Comparison of ENCODE assay signal across 21 cellular contexts in the genomic region with DNA sequence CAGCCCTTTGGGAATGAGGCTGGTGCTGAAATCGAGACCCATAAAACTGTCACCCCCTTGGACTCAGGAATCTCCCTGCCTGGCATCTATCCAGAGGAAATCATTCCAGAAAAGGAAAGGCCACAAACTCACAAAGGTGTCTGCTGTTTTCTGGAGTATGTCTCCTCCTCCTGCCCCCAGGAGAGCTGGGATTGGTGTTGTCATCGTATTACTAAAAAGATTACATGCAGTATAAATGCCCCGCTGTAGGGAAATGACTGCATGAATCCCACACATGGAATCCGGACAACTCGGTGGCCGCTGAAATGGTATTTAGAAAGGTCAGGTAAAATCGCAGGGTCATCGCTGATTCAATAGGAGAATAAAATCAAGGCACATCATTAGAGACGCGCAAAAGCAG. TPM values are rescaled to one million over a fixed set of nuclear protein-coding genes. Genes with fewer than 3 reads are reported as not detected.
DNase-seq lines count a peak whose midpoint lies in the region; ATAC-seq and TF ChIP-seq lines count a peak whose summit lies in the region.
"Had no signal": no experiment of that assay in that cellular context is flagged by ENCODE, and none has a peak within 500 bp of the region (broad histone marks: within the 10 kb centered on the region; RNA-seq: fewer than 3 reads in every experiment).

No MANE protein-coding gene starts in this region.

- TF ChIP-seq CTCF in HEK293 (tag by site-specific recombination; IDR thresholded peaks at IDR 0.05) (no peak), testis (IDR thresholded peaks at IDR 0.05) (no peak)

- H3K14ac ChIP-seq in neuronal stem cell (ENCODE audit: low read length), result no peak overlapping the region

- no peaks in the 10 kb centered on the region for H3K36me3 ChIP-seq in HEK293 (ENCODE audit: control insufficient read depth in 2 of 2, insufficient read depth in 1 of 2, low read length in 2 of 2)
- no peaks in the 10 kb centered on the region for H3K36me3 ChIP-seq in neuronal stem cell (replicated peaks in 1 of 2; ENCODE audit: control insufficient read depth in 2 of 2, insufficient read depth in 2 of 2, low read length in 2 of 2)
- H3K36me3 ChIP-seq in testis (ENCODE audit: low read depth, missing control alignments), result no peaks in the 10 kb centered on the region
- H3K36me3 ChIP-seq: BE2C had no signal

- H3K9ac ChIP-seq in neuronal stem cell (ENCODE audit: low read depth, low read length, poor library complexity), result no peak overlapping the region
- H3K9ac ChIP-seq: GM23248 had no signal

- H2BK15ac ChIP-seq in neuronal stem cell (ENCODE audit: low read length), result no peak overlapping the region

- H4K8ac ChIP-seq in neuronal stem cell (ENCODE audit: low read depth, low read length), result no peak overlapping the region

- no peak overlapping the region for H3K18ac ChIP-seq in neuronal stem cell (ENCODE audit: low read length)

- H4K91ac ChIP-seq in neuronal stem cell (ENCODE audit: low read depth, low read length, poor library complexity), result peak overlapping the region; percentile 41

- H3K79me1 ChIP-seq in neuronal stem cell (ENCODE audit: low read depth, low read length), result peaks cover under 1% of the 10 kb centered on the region

- H3K27me3 ChIP-seq in neuronal stem cell (ENCODE audit: control insufficient read depth in 3 of 3, insufficient read depth in 3 of 3, low read depth in 1 of 3, low read length in 3 of 3) (no peaks in the 10 kb centered on the region), testis (no peaks in the 10 kb centered on the region)

- H3K4me2 ChIP-seq in neuronal stem cell (ENCODE audit: insufficient read depth, low read length, poor library complexity, severe bottlenecking), result no peak overlapping the region

- intact Hi-C loops in testis (cut with DNase I; ENCODE audit: low total_unique reads), result no loop called here
- intact Hi-C loops in cardiac septum (cut with DNase I), result no loop called here

- no peak for TF ChIP-seq POLR2A in testis (IDR thresholded peaks at IDR 0.05)

- H3K4me3 ChIP-seq in HEK293 (ENCODE audit: low read depth, low read length) (no peak overlapping the region), neuronal stem cell (ENCODE audit: low read length in 2 of 2) (no peak overlapping the region), testis (no peak overlapping the region)
- H3K4me3 ChIP-seq: GM23248 had no signal

- POLR2A ChIA-PET in HEK293 (lab: Yijun Ruan, JAX), result no interaction called here

- no peak for ATAC-seq in HG03108 (IDR thresholded peaks at IDR 0.05; ENCODE audit: unreplicated experiment)

- H3K9me3 ChIP-seq in HEK293 (ENCODE audit: control insufficient read depth, insufficient read depth, low read depth, low read length) (no peaks in the 10 kb centered on the region), neuronal stem cell (replicated peaks in 1 of 2; ENCODE audit: control insufficient read depth in 2 of 2, insufficient read depth in 1 of 2, low read depth in 1 of 2, low read length in 2 of 2) (peaks cover 0 to 1% of the 10 kb centered on the region in 2 donors), testis (no peaks in the 10 kb centered on the region)
- H3K9me3 ChIP-seq: BE2C had no signal

- no peak overlapping the region for H2AFZ ChIP-seq in neuronal stem cell (ENCODE audit: low read length)
- H2AFZ ChIP-seq: GM23248 had no signal

- no CpG with 5 or more reads among the region's 10 CpGs for WGBS in neuronal stem cell (ENCODE audit: extremely low coverage in 2 of 2, insufficient read length in 2 of 2, insufficient replicate concordance in 1 of 2), 2 donors
- WGBS in testis, 2 donors, result 87 to 91% methylated on average over 10 of the region's 10 CpGs

- H3K4me1 ChIP-seq in HEK293 (ENCODE audit: control insufficient read depth, insufficient read depth, low read length), result no peaks in the 10 kb centered on the region
- peaks cover 51 to 59% of the 10 kb centered on the region in 2 donors for H3K4me1 ChIP-seq in neuronal stem cell (ENCODE audit: control insufficient read depth in 2 of 2, insufficient read depth in 1 of 2, low read depth in 1 of 2, low read length in 2 of 2)
- peaks cover 6% of the 10 kb centered on the region for H3K4me1 ChIP-seq in testis
- H3K4me1 ChIP-seq: BE2C had no signal

- H3K27ac ChIP-seq in HEK293 (ENCODE audit: extremely low read depth, low read depth, low read length) (no peak overlapping the region), neuronal stem cell (replicated peaks; ENCODE audit: low read length) (no peak overlapping the region), testis (no peak overlapping the region)
- H3K27ac ChIP-seq: GM23248 had no signal

- H3K4ac ChIP-seq in neuronal stem cell (ENCODE audit: low read length), result no peak overlapping the region

- H2BK12ac ChIP-seq in neuronal stem cell (ENCODE audit: low read length), result peak overlapping the region; percentile 10

- CTCF ChIA-PET in HEK293 (lab: Yijun Ruan, JAX), result interaction anchor here (0.7 kb wide), 1 partner anchor 219 kb away, joined by 3 read pairs; no protein-coding TSS in a partner anchor

- H2AK5ac ChIP-seq in neuronal stem cell (ENCODE audit: low read depth, low read length), result peak overlapping the region; percentile 27

- DNase-seq in islet precursor cell (peak; percentile 15), neuronal stem cell (ENCODE audit: low spot score) (no peak), testis (peak; percentile 6), cardiac septum (ENCODE audit: low spot score) (no peak), Kasumi-1 (lab: John Stamatoyannopoulos, UW) (no peak)
- DNase-seq: BE2C; C1 segment of cervical spinal cord; CD4-positive, CD25-positive, alpha-beta regulatory T cell; CD8-positive, alpha-beta memory T cell; COR-L47; DMS 273 treated with DMSO at 0.1 percent for 48 hours; DMS53; DND-41; GM23248; HCEC 1CT; HFFc6 had no signal

- H2BK120ac ChIP-seq in neuronal stem cell (ENCODE audit: low read depth, low read length), result no peak overlapping the region

- no peak overlapping the region for H3K23ac ChIP-seq in neuronal stem cell (ENCODE audit: low read depth, low read length, poor library complexity)

- peak overlapping the region; percentile 7 for H2BK5ac ChIP-seq in neuronal stem cell (ENCODE audit: low read length)

TF ChIP-seq in HEK293, 187 proteins besides CTCF, POLR2A, EP300 and RAD21:
- TF ChIP-seq GLIS1 (tag by site-specific recombination; IDR thresholded peaks at IDR 0.05), result peak; percentile 79
- no peak for TF ChIP-seq ZFHX2 (tag by site-specific recombination; conservative IDR thresholded peaks at IDR 0.05)
- no peak for TF ChIP-seq ZNF335 (tag by site-specific recombination; conservative IDR thresholded peaks at IDR 0.05)
- TF ChIP-seq ZNF239 (tag by site-specific recombination; IDR thresholded peaks at IDR 0.05), result no peak
- TF ChIP-seq, protein P1, sequence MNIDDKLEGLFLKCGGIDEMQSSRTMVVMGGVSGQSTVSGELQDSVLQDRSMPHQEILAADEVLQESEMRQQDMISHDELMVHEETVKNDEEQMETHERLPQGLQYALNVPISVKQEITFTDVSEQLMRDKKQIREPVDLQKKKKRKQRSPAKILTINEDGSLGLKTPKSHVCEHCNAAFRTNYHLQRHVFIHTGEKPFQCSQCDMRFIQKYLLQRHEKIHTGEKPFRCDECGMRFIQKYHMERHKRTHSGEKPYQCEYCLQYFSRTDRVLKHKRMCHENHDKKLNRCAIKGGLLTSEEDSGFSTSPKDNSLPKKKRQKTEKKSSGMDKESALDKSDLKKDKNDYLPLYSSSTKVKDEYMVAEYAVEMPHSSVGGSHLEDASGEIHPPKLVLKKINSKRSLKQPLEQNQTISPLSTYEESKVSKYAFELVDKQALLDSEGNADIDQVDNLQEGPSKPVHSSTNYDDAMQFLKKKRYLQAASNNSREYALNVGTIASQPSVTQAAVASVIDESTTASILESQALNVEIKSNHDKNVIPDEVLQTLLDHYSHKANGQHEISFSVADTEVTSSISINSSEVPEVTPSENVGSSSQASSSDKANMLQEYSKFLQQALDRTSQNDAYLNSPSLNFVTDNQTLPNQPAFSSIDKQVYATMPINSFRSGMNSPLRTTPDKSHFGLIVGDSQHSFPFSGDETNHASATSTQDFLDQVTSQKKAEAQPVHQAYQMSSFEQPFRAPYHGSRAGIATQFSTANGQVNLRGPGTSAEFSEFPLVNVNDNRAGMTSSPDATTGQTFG (tag by site-specific recombination; IDR thresholded peaks at IDR 0.05; ENCODE audit: borderline replicate concordance), result no peak
- TF ChIP-seq ZNF623 (tag by site-specific recombination; IDR thresholded peaks at IDR 0.05), result no peak
TF ChIP-seq in HEK293: peak in this region for 1.

RNA-seq across cellular contexts. Expression of a gene that starts 18.9 kb away (rescaled TPM):
- polyA plus RNA-seq in neuronal stem cell (2013, experiment 1 of 2), result not detected
- not detected for polyA plus RNA-seq in neuronal stem cell (2013, experiment 2 of 2)
- total RNA-seq in testis (1 to 10 TPM; 2.6 to 3.6 TPM), cardiac septum (not detected)
- polyA plus RNA-seq in testis (ENCODE audit: insufficient read depth, low read depth, low replicate concordance), result 4.1 TPM
- total RNA-seq: A172; CD4-positive, CD25-positive, alpha-beta regulatory T cell; CD8-positive, alpha-beta memory T cell; GM23248; H4; HFFc6; HT-29 had no signal
- polyA plus RNA-seq: CD4-positive, CD25-positive, alpha-beta regulatory T cell; CD8-positive, alpha-beta memory T cell; GM23248 had no signal

Comparison
In these comparisons a context has a peak if more than half of its experiments do, and no peak if none do; other contexts are left out.
1. DNase-seq: peak in islet precursor cell (single experiment) and testis (single experiment); none in neuronal stem cell (single experiment), cardiac septum (single experiment) and Kasumi-1 (0 of 2).